In genomic region chr1:238681451-238681850, GRCh38 we compare ENCODE assay signal across 14 cellular contexts.
DNase-seq lines count a peak whose midpoint lies in the region.
"Had no signal": no experiment of that assay in that cellular context is flagged by ENCODE, and none has a peak within 500 bp of the region (broad histone marks: within the 10 kb centered on the region; RNA-seq: fewer than 3 reads in every experiment).

No MANE protein-coding gene starts in this region.

- DNase-seq in EL (peak; percentile 39), RPMI7951 (ENCODE audit: low read depth) (peak; percentile 34), epithelial cell of prostate (ENCODE audit: low read depth, low spot score) (no peak), stromal cell of bone marrow (ENCODE audit: low read depth) (peak; percentile 14), GM03348 (ENCODE audit: low spot score) (no peak), SKM-1 treated with dmso at 0.1 percent for 144 hours (lab: John Stamatoyannopoulos, UW; ENCODE audit: unreplicated experiment) (no peak), NCI-H345 treated with DMSO at 0.1 percent for 48 hours (lab: John Stamatoyannopoulos, UW; ENCODE audit: unreplicated experiment) (no peak)
- DNase-seq: CD8-positive, alpha-beta memory T cell; DND-41; NCI-H1436 treated with DMSO at 0.1 percent for 48 hours; NCI-H2081 treated with DMSO at 0.1 percent for 48 hours; NCI-H526 treated with DMSO at 0.1 percent for 48 hours; NK-92 treated with Interleukin-12 subunit alpha and Interleukin-12 subunit beta, amount 100 ng/mL, for 24 hours; OCI-M1 had no signal

- peak overlapping the region; percentile 61 for H3K27ac ChIP-seq in epithelial cell of prostate

Comparison
In these comparisons a context has a peak if more than half of its experiments do, and no peak if none do; other contexts are left out.
1. DNase-seq: peak in EL (single experiment), RPMI7951 (single experiment) and stromal cell of bone marrow (single experiment); none in epithelial cell of prostate (single experiment), GM03348 (single experiment), SKM-1 treated with dmso at 0.1 percent for 144 hours (single experiment) and NCI-H345 treated with DMSO at 0.1 percent for 48 hours (single experiment).